ENCODE assay signal across 1 cellular context in genomic region chr9:2307480-2307879, GRCh38.
TF ChIP-seq lines count a peak whose summit lies in the region.

No MANE protein-coding gene starts in this region.

TF ChIP-seq in GM23338, 12 proteins besides CTCF, POLR2A, EP300 and RAD21 (continued from another document):
- TF ChIP-seq ZNF462 (CRISPR knock-in tag; IDR thresholded peaks at IDR 0.05) (no peak), STAT1 (IDR thresholded peaks at IDR 0.05; ENCODE audit: unreplicated experiment) (no peak), JUNB (IDR thresholded peaks at IDR 0.05; ENCODE audit: unreplicated experiment) (no peak)
